2 cellular contexts compared by ENCODE assay signal in genomic region chr7:7972128-7972527, GRCh38.
TF ChIP-seq lines count a peak whose summit lies in the region.

No MANE protein-coding gene starts in this region.

TF ChIP-seq in HEK293, 187 proteins besides CTCF, POLR2A, EP300 and RAD21 (continued from another document):
- TF ChIP-seq, protein P1, sequence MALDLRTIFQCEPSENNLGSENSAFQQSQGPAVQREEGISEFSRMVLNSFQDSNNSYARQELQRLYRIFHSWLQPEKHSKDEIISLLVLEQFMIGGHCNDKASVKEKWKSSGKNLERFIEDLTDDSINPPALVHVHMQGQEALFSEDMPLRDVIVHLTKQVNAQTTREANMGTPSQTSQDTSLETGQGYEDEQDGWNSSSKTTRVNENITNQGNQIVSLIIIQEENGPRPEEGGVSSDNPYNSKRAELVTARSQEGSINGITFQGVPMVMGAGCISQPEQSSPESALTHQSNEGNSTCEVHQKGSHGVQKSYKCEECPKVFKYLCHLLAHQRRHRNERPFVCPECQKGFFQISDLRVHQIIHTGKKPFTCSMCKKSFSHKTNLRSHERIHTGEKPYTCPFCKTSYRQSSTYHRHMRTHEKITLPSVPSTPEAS (tag by site-specific recombination; IDR thresholded peaks at IDR 0.05) = peak; percentile 74

TF ChIP-seq in neural cell, 6 proteins besides CTCF, POLR2A, EP300 and RAD21 (continued from another document):
- TF ChIP-seq, protein P2, sequence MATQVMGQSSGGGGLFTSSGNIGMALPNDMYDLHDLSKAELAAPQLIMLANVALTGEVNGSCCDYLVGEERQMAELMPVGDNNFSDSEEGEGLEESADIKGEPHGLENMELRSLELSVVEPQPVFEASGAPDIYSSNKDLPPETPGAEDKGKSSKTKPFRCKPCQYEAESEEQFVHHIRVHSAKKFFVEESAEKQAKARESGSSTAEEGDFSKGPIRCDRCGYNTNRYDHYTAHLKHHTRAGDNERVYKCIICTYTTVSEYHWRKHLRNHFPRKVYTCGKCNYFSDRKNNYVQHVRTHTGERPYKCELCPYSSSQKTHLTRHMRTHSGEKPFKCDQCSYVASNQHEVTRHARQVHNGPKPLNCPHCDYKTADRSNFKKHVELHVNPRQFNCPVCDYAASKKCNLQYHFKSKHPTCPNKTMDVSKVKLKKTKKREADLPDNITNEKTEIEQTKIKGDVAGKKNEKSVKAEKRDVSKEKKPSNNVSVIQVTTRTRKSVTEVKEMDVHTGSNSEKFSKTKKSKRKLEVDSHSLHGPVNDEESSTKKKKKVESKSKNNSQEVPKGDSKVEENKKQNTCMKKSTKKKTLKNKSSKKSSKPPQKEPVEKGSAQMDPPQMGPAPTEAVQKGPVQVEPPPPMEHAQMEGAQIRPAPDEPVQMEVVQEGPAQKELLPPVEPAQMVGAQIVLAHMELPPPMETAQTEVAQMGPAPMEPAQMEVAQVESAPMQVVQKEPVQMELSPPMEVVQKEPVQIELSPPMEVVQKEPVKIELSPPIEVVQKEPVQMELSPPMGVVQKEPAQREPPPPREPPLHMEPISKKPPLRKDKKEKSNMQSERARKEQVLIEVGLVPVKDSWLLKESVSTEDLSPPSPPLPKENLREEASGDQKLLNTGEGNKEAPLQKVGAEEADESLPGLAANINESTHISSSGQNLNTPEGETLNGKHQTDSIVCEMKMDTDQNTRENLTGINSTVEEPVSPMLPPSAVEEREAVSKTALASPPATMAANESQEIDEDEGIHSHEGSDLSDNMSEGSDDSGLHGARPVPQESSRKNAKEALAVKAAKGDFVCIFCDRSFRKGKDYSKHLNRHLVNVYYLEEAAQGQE (IDR thresholded peaks at IDR 0.05; ENCODE audit: borderline replicate concordance) = no peak
- TF ChIP-seq POLR2AphosphoS5 (IDR thresholded peaks at IDR 0.05) (peak; percentile 45), MXI1 (conservative IDR thresholded peaks at IDR 0.05; ENCODE audit: poor library complexity, severe bottlenecking) (peak; percentile 45), TAF1 (IDR thresholded peaks at IDR 0.05; ENCODE audit: low read depth) (no peak)
TF ChIP-seq in neural cell: peak in this region for 2.
